20 cellular contexts compared by ENCODE assay signal in the genomic region with DNA sequence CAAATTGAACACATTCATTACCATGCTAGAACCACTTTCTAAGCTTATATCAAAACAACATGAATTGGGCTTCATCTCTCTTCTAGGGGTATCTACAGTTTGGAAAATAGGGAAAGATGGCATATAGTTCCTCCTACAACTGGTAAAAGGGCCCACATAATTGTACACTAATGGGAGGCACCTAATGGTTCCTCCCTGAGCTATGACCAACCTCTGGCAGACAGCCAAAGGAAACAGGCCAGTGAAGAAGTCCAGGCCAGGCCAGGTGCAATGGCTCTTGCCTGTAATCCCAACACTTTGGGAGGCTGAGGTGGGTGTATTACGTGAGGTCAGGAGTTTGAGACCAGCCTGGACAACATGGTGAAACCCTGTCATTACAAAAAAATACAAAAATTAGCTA. TPM values are rescaled to one million over a fixed set of nuclear protein-coding genes. Genes with fewer than 3 reads are reported as not detected.
DNase-seq lines count a peak whose midpoint lies in the region; ATAC-seq and TF ChIP-seq lines count a peak whose summit lies in the region.
"Had no signal": no experiment of that assay in that cellular context is flagged by ENCODE, and none has a peak within 500 bp of the region (broad histone marks: within the 10 kb centered on the region; RNA-seq: fewer than 3 reads in every experiment).

No MANE protein-coding gene starts in this region.

- no peaks in the 10 kb centered on the region for H3K4me1 ChIP-seq in PC-3 (ENCODE audit: insufficient read depth, low read length)
- H3K4me1 ChIP-seq: Caco-2 had no signal

- intact Hi-C loops in PC-3 (cut with micrococcal nuclease): no loop called here

- no peaks in the 10 kb centered on the region for H3F3A ChIP-seq in PC-3 (ENCODE audit: low read length, unreplicated experiment)

- peaks cover 20% of the 10 kb centered on the region for H3K27me3 Mint-ChIP-seq in nephron progenitor cell (ENCODE audit: low read depth, poor library complexity)
- H3K27me3 Mint-ChIP-seq: memory B cell had no signal

- H3K4me3 ChIP-seq in PC-3 (ENCODE audit: low read length): no peak overlapping the region
- H3K4me3 ChIP-seq: neural progenitor cell had no signal

- no TSS peak for BruUV-seq in PC-3 (replicated peaks; lab: Mats Ljungman, UMichigan)

- DNase-seq in SHP77 (lab: John Stamatoyannopoulos, UW) (peak; percentile 14 to 62), SHP77 treated with DMSO at 0.1 percent for 48 hours (lab: John Stamatoyannopoulos, UW) (no peak), PC-3 (peak; percentile 37), glomerular visceral epithelial cell (ENCODE audit: extremely low spot score) (peak; percentile 42), NCI-H1436 (lab: John Stamatoyannopoulos, UW) (no peak), kidney glomerular epithelial cell (lab: John Stamatoyannopoulos, UW) (no peak), AG20443 (ENCODE audit: low spot score) (no peak), nephron progenitor cell (no peak)
- DNase-seq: activated gamma-delta T cell treated with Interleukin-2 at 50 U/mL for 16 hours, anterior cingulate cortex, Caco-2, GOT3, NCI-H1694 treated with DMSO at 0.1 percent for 48 hours, right cardiac atrium, T-helper 9 cell had no signal

- no peak overlapping the region for H3K4me3 Mint-ChIP-seq in nephron progenitor cell
- H3K4me3 Mint-ChIP-seq: memory B cell, neural progenitor cell had no signal

- H3K36me3 Mint-ChIP-seq in nephron progenitor cell (ENCODE audit: low read depth): no peaks in the 10 kb centered on the region
- H3K36me3 Mint-ChIP-seq: memory B cell, neural progenitor cell had no signal

- H3K36me3 ChIP-seq in PC-3 (ENCODE audit: low read depth, low read length): no peaks in the 10 kb centered on the region
- H3K36me3 ChIP-seq: neural progenitor cell had no signal

- CTCF ChIA-PET in PC-3 (lab: Charles Lee): no interaction called here

- H3K4me2 ChIP-seq in PC-3 (ENCODE audit: low read length): no peak overlapping the region
- H3K4me2 ChIP-seq: neural progenitor cell had no signal

- peaks cover 38% of the 10 kb centered on the region for H3K4me1 Mint-ChIP-seq in nephron progenitor cell
- H3K4me1 Mint-ChIP-seq: memory B cell had no signal

- TF ChIP-seq CTCF in PC-3 (conservative IDR thresholded peaks at IDR 0.05; ENCODE audit: low read depth, low read length): no peak
- no peak for TF ChIP-seq CTCF in nephron progenitor cell (IDR thresholded peaks at IDR 0.05)

- peaks cover 5% of the 10 kb centered on the region for H3K9me3 Mint-ChIP-seq in nephron progenitor cell
- H3K9me3 Mint-ChIP-seq: memory B cell, neural progenitor cell had no signal

- no peaks in the 10 kb centered on the region for H4K20me1 ChIP-seq in PC-3 (ENCODE audit: low read length)

- no peak overlapping the region for H3K9ac ChIP-seq in PC-3 (ENCODE audit: low read length)
- H3K9ac ChIP-seq: neural progenitor cell had no signal

- no peak overlapping the region for H3K27ac ChIP-seq in PC-3 (ENCODE audit: low read length)
- H3K27ac ChIP-seq: neural progenitor cell had no signal

- no peaks in the 10 kb centered on the region for H3K79me2 ChIP-seq in PC-3 (ENCODE audit: low read length)

- H3K27me3 ChIP-seq in PC-3 (ENCODE audit: low read length): no peaks in the 10 kb centered on the region
- H3K27me3 ChIP-seq: neural progenitor cell had no signal

- no peaks in the 10 kb centered on the region for H3K9me2 ChIP-seq in PC-3 (replicated peaks; ENCODE audit: low read length)

- H3K9me3 ChIP-seq in PC-3 (ENCODE audit: low read length): no peaks in the 10 kb centered on the region
- H3K9me3 ChIP-seq: Caco-2 had no signal

- POLR2A ChIA-PET in PC-3 (lab: Charles Lee; ENCODE audit: unreplicated experiment): no interaction called here

- no peak overlapping the region for H3K27ac Mint-ChIP-seq in nephron progenitor cell
- H3K27ac Mint-ChIP-seq: memory B cell, neural progenitor cell had no signal

- ATAC-seq in PC-3: no peak
- ATAC-seq: activated CD4-positive, CD25-positive, alpha-beta regulatory T cell treated with anti-CD3 and anti-CD28 coated beads, Interleukin-2, amount 50 U/mL, for 24 hours; right cardiac atrium had no signal

- no peak overlapping the region for H2AFZ ChIP-seq in PC-3 (ENCODE audit: low read length)
- H2AFZ ChIP-seq: neural progenitor cell had no signal

RNA-seq across cellular contexts. Expression of a gene that starts 23.2 kb away (rescaled TPM):
- total RNA-seq in PC-3 (2014; rRNA removed): not detected in 2 replicates
- total RNA-seq: chondrocyte, glomerular endothelial cell, right cardiac atrium had no signal

RNA-seq across cellular contexts. Expression of a gene that starts 26.0 kb away (rescaled TPM):
- total RNA-seq in PC-3 (2014; rRNA removed): 68.8 and 73.1 TPM in 2 replicates

RNA-seq across cellular contexts. Expression of a gene that starts 47.2 kb away (rescaled TPM):
- total RNA-seq in PC-3 (2014; rRNA removed): 17.5 and 18.2 TPM in 2 replicates
- total RNA-seq: chondrocyte, glomerular endothelial cell, right cardiac atrium had no signal

RNA-seq across cellular contexts. Expression of a gene that starts 52.1 kb away (rescaled TPM):
- total RNA-seq in PC-3 (2014; rRNA removed): 15.3 and 27.1 TPM in 2 replicates

Comparison
In these comparisons a context has a peak if more than half of its experiments do, and no peak if none do; other contexts are left out.
1. DNase-seq: peak in SHP77 (2 of 2), PC-3 (single experiment) and glomerular visceral epithelial cell (single experiment); none in SHP77 treated with DMSO at 0.1 percent for 48 hours (single experiment), NCI-H1436 (single experiment), kidney glomerular epithelial cell (single experiment), AG20443 (single experiment) and nephron progenitor cell (single experiment).